Comparison of ENCODE assay signal across 26 cellular contexts in the genomic region with DNA sequence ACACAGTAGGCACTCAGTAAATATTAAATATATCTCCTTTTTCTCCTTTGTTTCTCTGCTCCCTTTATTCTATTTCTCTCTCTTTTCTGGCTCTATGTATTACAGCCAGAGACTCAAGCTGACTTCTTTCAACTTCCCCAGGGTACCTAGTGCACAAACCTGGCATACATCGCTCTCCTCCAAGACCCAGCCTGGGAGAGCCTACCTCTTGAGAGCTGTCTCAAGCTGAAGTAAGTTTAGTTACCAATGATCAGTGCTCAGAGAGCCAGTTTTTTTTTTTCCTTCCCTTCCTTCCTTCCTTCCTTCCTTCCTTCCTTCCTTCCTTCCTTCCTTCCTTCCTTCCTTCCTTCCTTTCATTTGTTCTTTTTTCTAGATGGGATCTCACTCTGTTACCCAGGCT. TPM values are rescaled to one million over a fixed set of nuclear protein-coding genes. Genes with fewer than 3 reads are reported as not detected.
DNase-seq lines count a peak whose midpoint lies in the region; FAIRE-seq and TF ChIP-seq lines count a peak whose summit lies in the region.
"Had no signal": no experiment of that assay in that cellular context is flagged by ENCODE, and none has a peak within 500 bp of the region (broad histone marks: within the 10 kb centered on the region; RNA-seq: fewer than 3 reads in every experiment).

No MANE protein-coding gene starts in this region.

- no peak overlapping the region for H3K9ac ChIP-seq in endothelial cell of umbilical vein (replicated peaks; ENCODE audit: extremely low read depth, insufficient read depth, low read length)
- H3K9ac ChIP-seq: BLaER1 had no signal

- peaks cover 12% of the 10 kb centered on the region for H3K4me1 Mint-ChIP-seq in osteocyte (ENCODE audit: unreplicated experiment)
- H3K4me1 Mint-ChIP-seq: CD14-positive monocyte; CD4-positive, CD25-positive, alpha-beta regulatory T cell; CD8-positive, alpha-beta memory T cell had no signal

- H3K79me2 ChIP-seq in endothelial cell of umbilical vein (ENCODE audit: control insufficient read depth, insufficient read depth, low read length) = no peaks in the 10 kb centered on the region

- dilution Hi-C loops in endothelial cell of umbilical vein (cut with MboI; ENCODE audit: extremely low pct_ligation_motif_present, low sequenced_read_pairs) = no loop called here

- H3K9me1 ChIP-seq in endothelial cell of umbilical vein (replicated peaks; ENCODE audit: control insufficient read depth, extremely low read depth, insufficient read depth, low read length) = no peaks in the 10 kb centered on the region

- no peaks in the 10 kb centered on the region for H4K20me1 ChIP-seq in endothelial cell of umbilical vein (replicated peaks; ENCODE audit: control insufficient read depth, extremely low read depth, insufficient read depth, low read length)
- H4K20me1 ChIP-seq: BLaER1 had no signal

- no peak for TF ChIP-seq POLR2A in endothelial cell of umbilical vein (IDR thresholded peaks at IDR 0.05; ENCODE audit: low read depth, low read length)

- no peaks in the 10 kb centered on the region for H3K9me3 ChIP-seq in A673 (ENCODE audit: low read depth, low read length, poor library complexity, severe bottlenecking)
- H3K9me3 ChIP-seq in HEK293 (ENCODE audit: control insufficient read depth, insufficient read depth, low read depth, low read length) = no peaks in the 10 kb centered on the region
- H3K9me3 ChIP-seq in endothelial cell of umbilical vein (replicated peaks; ENCODE audit: control insufficient read depth, insufficient read depth, low read length) = no peaks in the 10 kb centered on the region
- H3K9me3 ChIP-seq: A549, BE2C, BLaER1 had no signal

- TF ChIP-seq CTCF in A673 (conservative IDR thresholded peaks at IDR 0.05; ENCODE audit: low read depth, low read length) (no peak), HEK293 (tag by site-specific recombination; IDR thresholded peaks at IDR 0.05) (no peak), endothelial cell of umbilical vein (IDR thresholded peaks at IDR 0.05; ENCODE audit: extremely low read depth in 1 of 2, insufficient read depth in 1 of 2, low read depth in 1 of 2, low read length in 2 of 2) (no peak), osteocyte (IDR thresholded peaks at IDR 0.05) (no peak)

- H3K4me3 ChIP-seq in A673 (ENCODE audit: low read depth, low read length, poor library complexity, severe bottlenecking) = no peak overlapping the region
- no peak overlapping the region for H3K4me3 ChIP-seq in HEK293 (ENCODE audit: low read depth, low read length)
- no peak overlapping the region for H3K4me3 ChIP-seq in endothelial cell of umbilical vein (replicated peaks in 1 of 3; ENCODE audit: insufficient read depth in 1 of 3, low read depth in 1 of 3, low read length in 3 of 3)
- H3K4me3 ChIP-seq: A549, BLaER1 had no signal

- no peak overlapping the region for H2AFZ ChIP-seq in endothelial cell of umbilical vein (ENCODE audit: low read depth, low read length)

- H3K27ac ChIP-seq in A673 (ENCODE audit: low read depth, low read length, poor library complexity, severe bottlenecking) = peak overlapping the region; percentile 77
- no peak overlapping the region for H3K27ac ChIP-seq in HEK293 (ENCODE audit: extremely low read depth, low read depth, low read length)
- H3K27ac ChIP-seq in endothelial cell of umbilical vein (ENCODE audit: insufficient read depth, low read depth, low read length) = no peak overlapping the region
- H3K27ac ChIP-seq: 22Rv1, A549, BLaER1 had no signal

- no TSS peak for BruUV-seq in A673 (replicated peaks; lab: Mats Ljungman, UMichigan)
- no TSS peak for BruUV-seq in endothelial cell of umbilical vein (replicated peaks; lab: Mats Ljungman, UMichigan)

- POLR2A ChIA-PET in A673 (lab: Charles Lee; ENCODE audit: low non-redundant PET) (interaction anchor here (0.6 kb wide), 2 partner anchors 118 to 331 kb away, joined by 7 read pairs; no protein-coding TSS in a partner anchor), HEK293 (lab: Yijun Ruan, JAX) (interaction anchor here (0.7 kb wide), 1 partner anchor 167 kb away, joined by 4 read pairs; no protein-coding TSS in a partner anchor), endothelial cell of umbilical vein (lab: Charles Lee) (no interaction called here)

- H3K27me3 ChIP-seq in A673 (replicated peaks; ENCODE audit: insufficient read depth, low read depth, low read length, poor library complexity) (no peaks in the 10 kb centered on the region), endothelial cell of umbilical vein (ENCODE audit: control insufficient read depth in 2 of 2, insufficient read depth in 2 of 2, low read length in 2 of 2) (peaks cover 0 to 2% of the 10 kb centered on the region in 2 experiments)
- H3K27me3 ChIP-seq: BE2C, BLaER1 had no signal

- H3K36me3 ChIP-seq in A673 (ENCODE audit: insufficient read depth, low read length, poor library complexity, severe bottlenecking) (no peaks in the 10 kb centered on the region), HEK293 (ENCODE audit: control insufficient read depth in 2 of 2, insufficient read depth in 1 of 2, low read length in 2 of 2) (peaks cover 0 to 3% of the 10 kb centered on the region in 2 experiments; a peak in 1 of 3 replicates), endothelial cell of umbilical vein (ENCODE audit: control insufficient read depth in 2 of 2, extremely low read depth in 1 of 2, insufficient read depth in 2 of 2, low read length in 2 of 2) (no peaks in the 10 kb centered on the region)
- H3K36me3 ChIP-seq: BE2C, BLaER1 had no signal

- no peaks in the 10 kb centered on the region for H3K36me3 Mint-ChIP-seq in osteocyte (ENCODE audit: unreplicated experiment)
- H3K36me3 Mint-ChIP-seq: CD14-positive monocyte; CD4-positive, alpha-beta memory T cell; CD4-positive, CD25-positive, alpha-beta regulatory T cell; CD8-positive, alpha-beta memory T cell had no signal

- no peaks in the 10 kb centered on the region for H3K9me3 Mint-ChIP-seq in osteocyte (ENCODE audit: unreplicated experiment)
- H3K9me3 Mint-ChIP-seq: CD14-positive monocyte; CD8-positive, alpha-beta memory T cell had no signal

- H3K4me2 ChIP-seq in endothelial cell of umbilical vein (ENCODE audit: insufficient read depth, low read length) = no peak overlapping the region
- H3K4me2 ChIP-seq: A549, BLaER1 had no signal

- DNase-seq in A673 (ENCODE audit: low spot score) (peak; percentile 70), endothelial cell of umbilical vein (ENCODE audit: low read depth, low spot score) (no peak), osteocyte (ENCODE audit: extremely low spot score, unreplicated experiment) (peak; percentile 19), NK-92 (lab: John Stamatoyannopoulos, UW; ENCODE audit: unreplicated experiment) (no peak), NCI-H2081 treated with DMSO at 0.1 percent for 48 hours (lab: John Stamatoyannopoulos, UW) (no peak)
- no peak for DNase-seq in activated CD4-positive, CD25-positive, alpha-beta regulatory T cell (lab: John Stamatoyannopoulos, UW)
- DNase-seq: ACHN; BE2C; C1 segment of cervical spinal cord; Calu3; CD4-positive, alpha-beta memory T cell; CD4-positive, CD25-positive, alpha-beta regulatory T cell; CD8-positive, alpha-beta memory T cell; COR-L47; DMS79 treated with DMSO at 0.1 percent for 48 hours; GF-D8 had no signal

- CTCF ChIA-PET in A673 (lab: Charles Lee) = no interaction called here
- CTCF ChIA-PET in HEK293 (lab: Yijun Ruan, JAX) = interaction anchor here (0.6 to 2.1 kb wide), 2 partner anchors 11 to 27 kb away, joined by 4 to 7 read pairs; no protein-coding TSS in a partner anchor
- CTCF ChIA-PET in endothelial cell of umbilical vein (lab: Charles Lee) = interaction anchor here (1.1 kb wide), 1 partner anchor 50 kb away, joined by 3 read pairs; no protein-coding TSS in a partner anchor

- H3K4me3 Mint-ChIP-seq in osteocyte (ENCODE audit: unreplicated experiment) = no peak overlapping the region
- H3K4me3 Mint-ChIP-seq: CD14-positive monocyte; CD4-positive, alpha-beta memory T cell had no signal

- H3K4me1 ChIP-seq in A673 (ENCODE audit: insufficient read depth, low read length, poor library complexity, severe bottlenecking) = peaks cover 11% of the 10 kb centered on the region
- H3K4me1 ChIP-seq in HEK293 (ENCODE audit: control insufficient read depth, insufficient read depth, low read length) = no peaks in the 10 kb centered on the region
- no peaks in the 10 kb centered on the region for H3K4me1 ChIP-seq in endothelial cell of umbilical vein (ENCODE audit: control insufficient read depth, extremely low read depth, insufficient read depth, low read length)
- H3K4me1 ChIP-seq: A549, BE2C, BLaER1 had no signal

- H3K27ac Mint-ChIP-seq in osteocyte (ENCODE audit: unreplicated experiment) = no peak overlapping the region
- H3K27ac Mint-ChIP-seq: CD14-positive monocyte; CD4-positive, alpha-beta memory T cell; CD8-positive, alpha-beta memory T cell had no signal

- FAIRE-seq in endothelial cell of umbilical vein (lab: Jason Lieb, UNC) = peak; percentile 73
- FAIRE-seq: A549, D721Med, G401.6, GM12891, GM19239 had no signal

- intact Hi-C loops in A673 (cut with micrococcal nuclease; ENCODE audit: unreplicated experiment) (loop anchor here (2.0 kb wide), 1 partner anchor 321 kb away; no protein-coding TSS in a partner anchor), endothelial cell of umbilical vein (cut with micrococcal nuclease) (no loop called here)

- peaks cover 32% of the 10 kb centered on the region for H3K27me3 Mint-ChIP-seq in osteocyte (ENCODE audit: unreplicated experiment)

TF ChIP-seq in endothelial cell of umbilical vein, 7 proteins besides CTCF, POLR2A, EP300 and RAD21 (continues in another document):
- no peak for TF ChIP-seq MYC (IDR thresholded peaks at IDR 0.05; ENCODE audit: low read depth, low read length)

RNA-seq across cellular contexts. Expression of a gene that starts 19.8 kb away (rescaled TPM):
- total RNA-seq in A673 (2021) = 67.6 and 75.0 TPM in 2 replicates
- total RNA-seq in endothelial cell of umbilical vein = 83.6 and 101 TPM in 2 replicates
- polyA plus RNA-seq in endothelial cell of umbilical vein = 427 and 456 TPM in 2 replicates
- 332 and 366 TPM in 2 replicates for polyA plus RNA-seq in endothelial cell of umbilical vein (2011; cell fraction: cytosol; rRNA removed)
- polyA plus RNA-seq in endothelial cell of umbilical vein (2011; cell fraction: nucleus; rRNA removed) = 220 and 248 TPM in 2 replicates
- polyA plus RNA-seq in endothelial cell of umbilical vein (2012) = 143 and 151 TPM in 2 replicates
- 441 and 489 TPM in 2 replicates for polyA minus RNA-seq in endothelial cell of umbilical vein
- polyA minus RNA-seq in endothelial cell of umbilical vein (2011; cell fraction: cytosol; rRNA and poly(A)+ RNA removed) = not detected
- polyA minus RNA-seq in endothelial cell of umbilical vein (2011; cell fraction: nucleus; rRNA and poly(A)+ RNA removed) = 52.7 and 71.3 TPM in 2 replicates
- 92.7 and 97.6 TPM in 2 replicates for total RNA-seq in osteocyte
- total RNA-seq: CD4-positive, alpha-beta memory T cell; CD4-positive, CD25-positive, alpha-beta regulatory T cell had no signal
- polyA plus RNA-seq: CD14-positive monocyte; CD4-positive, alpha-beta memory T cell; CD4-positive, CD25-positive, alpha-beta regulatory T cell; CD8-positive, alpha-beta memory T cell had no signal

RNA-seq across cellular contexts. Expression of a gene that starts 43.9 kb away (rescaled TPM):
- total RNA-seq in A673 (2021) (not detected in 2 replicates), endothelial cell of umbilical vein (not detected in 2 replicates), osteocyte (not detected in 2 replicates)
- polyA plus RNA-seq in endothelial cell of umbilical vein = 0.11 TPM in 1 of 2 replicates, not detected in the other
- not detected in 2 replicates for polyA plus RNA-seq in endothelial cell of umbilical vein (2011; cell fraction: cytosol; rRNA removed)
- polyA plus RNA-seq in endothelial cell of umbilical vein (2011; cell fraction: nucleus; rRNA removed) = not detected in 2 replicates
- polyA plus RNA-seq in endothelial cell of umbilical vein (2012) = not detected in 2 replicates
- polyA minus RNA-seq in endothelial cell of umbilical vein = not detected in 2 replicates
- polyA minus RNA-seq in endothelial cell of umbilical vein (2011; cell fraction: cytosol; rRNA and poly(A)+ RNA removed) = not detected
- polyA minus RNA-seq in endothelial cell of umbilical vein (2011; cell fraction: nucleus; rRNA and poly(A)+ RNA removed) = not detected in 2 replicates
- total RNA-seq: Calu3; CD4-positive, alpha-beta memory T cell; CD4-positive, CD25-positive, alpha-beta regulatory T cell; CD8-positive, alpha-beta memory T cell had no signal
- polyA plus RNA-seq: A549; AG04450; CD14-positive monocyte; CD4-positive, alpha-beta memory T cell; CD4-positive, CD25-positive, alpha-beta regulatory T cell; CD8-positive, alpha-beta memory T cell had no signal

Comparison
In these comparisons a context has a peak if more than half of its experiments do, and no peak if none do; other contexts are left out.
1. DNase-seq: peak in A673 (single experiment) and osteocyte (single experiment); none in endothelial cell of umbilical vein (single experiment), NK-92 (single experiment), NCI-H2081 treated with DMSO at 0.1 percent for 48 hours (single experiment) and activated CD4-positive, CD25-positive, alpha-beta regulatory T cell (0 of 4).